In the genomic region with DNA sequence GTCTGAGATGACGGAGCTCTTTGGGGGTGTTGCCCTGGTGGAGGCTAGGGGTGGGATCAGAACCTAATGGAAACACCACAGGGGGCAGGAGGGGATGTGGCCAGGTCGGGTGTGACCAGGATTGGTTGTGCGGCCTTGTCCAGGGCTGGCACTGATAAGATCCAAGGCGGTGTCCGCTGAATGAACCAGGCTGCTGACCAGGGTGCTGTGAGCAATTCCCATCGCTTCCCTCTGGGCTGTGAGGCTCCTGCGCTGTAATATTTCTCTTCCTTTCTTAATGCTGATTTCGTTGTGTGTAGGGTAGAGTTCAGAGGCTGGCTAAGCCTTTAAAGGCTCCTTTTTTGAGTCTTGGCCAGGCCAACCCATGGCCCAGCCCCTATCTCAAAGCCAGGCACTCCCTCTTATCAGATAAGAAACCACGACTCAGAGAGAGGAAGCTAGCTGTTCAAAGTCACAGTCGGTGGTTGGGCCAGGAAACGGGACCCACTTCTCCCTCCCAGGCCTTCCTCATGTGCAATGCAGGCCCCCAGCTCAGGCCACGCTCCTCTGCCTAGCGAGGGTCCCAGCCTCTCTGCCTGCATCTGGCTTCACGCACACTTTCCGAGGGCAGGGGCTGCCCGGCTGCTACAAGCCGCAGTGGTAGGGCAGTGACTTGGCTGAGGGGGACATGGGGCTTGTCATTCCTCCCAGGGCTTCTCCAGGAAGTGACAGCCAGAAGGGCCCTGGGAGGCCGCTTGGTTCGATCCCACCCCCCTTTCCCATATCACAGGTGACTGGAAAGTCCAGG, we compare ENCODE assay signal across 8 cellular contexts. TPM values are rescaled to one million over a fixed set of nuclear protein-coding genes. Genes with fewer than 3 reads are reported as not detected.
DNase-seq lines count a peak whose midpoint lies in the region; ATAC-seq and TF ChIP-seq lines count a peak whose summit lies in the region.

No MANE protein-coding gene starts in this region.

- no peaks in the 10 kb centered on the region for H3K27me3 ChIP-seq in osteoblast (ENCODE audit: insufficient read depth, low read length)
- no peaks in the 10 kb centered on the region for H3K27me3 ChIP-seq in WERI-Rb-1 (ENCODE audit: insufficient read depth, low read depth, severe bottlenecking)

- no peaks in the 10 kb centered on the region for H4K20me1 ChIP-seq in osteoblast (ENCODE audit: insufficient read depth, low read length)

- TF ChIP-seq CTCF in osteoblast (IDR thresholded peaks at IDR 0.05; ENCODE audit: extremely low read depth, low read depth, low read length) (no peak), WERI-Rb-1 (IDR thresholded peaks at IDR 0.05; ENCODE audit: low read depth, low read length) (no peak)

- no peaks in the 10 kb centered on the region for H3K79me2 ChIP-seq in osteoblast (ENCODE audit: insufficient read depth, low read length)

- ATAC-seq in HG02884 (IDR thresholded peaks at IDR 0.05; ENCODE audit: unreplicated experiment): no peak

- H3K9me3 ChIP-seq in osteoblast (ENCODE audit: low read depth, low read length) (no peaks in the 10 kb centered on the region), WERI-Rb-1 (ENCODE audit: severe bottlenecking) (no peaks in the 10 kb centered on the region)

- peaks cover 4% of the 10 kb centered on the region for H3K4me1 ChIP-seq in osteoblast (ENCODE audit: insufficient read depth, low read length)

- H3K36me3 ChIP-seq in osteoblast (ENCODE audit: insufficient read depth, low read length): no peaks in the 10 kb centered on the region
- no peaks in the 10 kb centered on the region for H3K36me3 ChIP-seq in WERI-Rb-1

- no peak overlapping the region for H3K4me2 ChIP-seq in osteoblast (ENCODE audit: insufficient read depth, low read length)

- no peak overlapping the region for H3K4me3 ChIP-seq in osteoblast (ENCODE audit: insufficient read depth, low read length)
- H3K4me3 ChIP-seq in WERI-Rb-1 (ENCODE audit: low read depth, low read length): no peak overlapping the region

- DNase-seq in ELR (ENCODE audit: low read depth) (peak; percentile 10), SKM-1 (lab: John Stamatoyannopoulos, UW; ENCODE audit: unreplicated experiment) (peak; percentile 98), astrocyte of the hippocampus (ENCODE audit: low read depth, low spot score) (peak; percentile 42), osteoblast (ENCODE audit: insufficient read length, low spot score, missing footprints) (peak; percentile 84), WERI-Rb-1 (no peak), NCI-H1048 (lab: John Stamatoyannopoulos, UW) (no peak), NK-92 (lab: John Stamatoyannopoulos, UW; ENCODE audit: unreplicated experiment) (no peak)

- H2AFZ ChIP-seq in osteoblast (ENCODE audit: low read length): no peak overlapping the region

- H3K27ac ChIP-seq in osteoblast (ENCODE audit: low read depth, low read length) (no peak overlapping the region), WERI-Rb-1 (no peak overlapping the region)

RNA-seq across cellular contexts. Expression of a gene that starts 26.0 kb away (rescaled TPM):
- total RNA-seq in osteoblast: 64.5 and 86.9 TPM in 2 replicates

Comparison
In these comparisons a context has a peak if more than half of its experiments do, and no peak if none do; other contexts are left out.
1. DNase-seq: peak in ELR (single experiment), SKM-1 (single experiment), astrocyte of the hippocampus (single experiment) and osteoblast (single experiment); none in WERI-Rb-1 (single experiment), NCI-H1048 (single experiment) and NK-92 (single experiment).